Comparison of ENCODE assay signal across 8 cellular contexts in the genomic region with DNA sequence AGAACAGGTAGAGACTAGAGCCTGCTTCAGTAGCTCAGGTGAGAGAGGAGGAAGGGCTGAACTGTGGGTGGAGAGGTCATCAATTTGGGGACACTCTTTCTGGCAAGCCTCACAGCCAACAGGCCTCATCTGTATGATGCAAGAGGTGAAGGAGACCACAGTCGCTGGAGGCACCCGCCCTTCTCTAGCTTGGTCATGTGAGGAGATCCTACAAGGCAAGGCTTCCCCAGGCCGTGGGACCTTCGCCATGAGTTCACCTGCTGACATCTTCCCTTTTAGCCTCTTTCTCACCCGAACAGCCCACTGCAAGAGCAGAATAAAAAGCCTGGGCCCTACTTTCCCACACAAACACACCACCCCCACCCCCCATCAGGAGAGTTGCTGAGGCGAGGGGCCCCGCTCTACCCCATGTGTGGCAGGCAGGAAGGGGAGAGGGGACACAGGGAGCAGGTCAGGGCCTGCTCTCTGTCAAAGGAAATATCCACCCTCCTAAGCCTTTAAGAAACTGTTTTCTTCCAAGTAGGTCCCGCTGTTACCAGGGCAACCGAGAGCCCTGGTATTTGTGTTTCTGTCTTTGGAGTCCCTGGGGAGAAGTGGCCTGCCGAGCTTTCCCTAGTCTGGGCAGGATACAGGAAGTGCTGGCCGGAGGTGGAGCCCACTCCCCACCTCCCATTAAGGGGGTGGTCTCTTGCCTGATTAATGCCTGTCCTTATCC. TPM values are rescaled to one million over a fixed set of nuclear protein-coding genes. Genes with fewer than 3 reads are reported as not detected.
A peak's percentile ranks its signal among the peaks of the same experiment; 100 is the strongest.
DNase-seq lines count a peak whose midpoint lies in the region; ATAC-seq and TF ChIP-seq lines count a peak whose summit lies in the region.

No MANE protein-coding gene starts in this region.

- 45 to 67% methylated on average over 4 to 11 of the region's 11 CpGs for WGBS in tibial nerve, 2 donors

- H3K4me3 Mint-ChIP-seq in central memory CD8-positive, alpha-beta T cell, result peak overlapping the region; percentile 30

- TF ChIP-seq CTCF in Loucy (conservative IDR thresholded peaks at IDR 0.05; ENCODE audit: low read length), result no peak
- no peak for TF ChIP-seq CTCF in lower lobe of right lung (IDR thresholded peaks at IDR 0.05)
- TF ChIP-seq CTCF in tibial nerve (IDR thresholded peaks at IDR 0.05), result no peak

- H3K79me2 ChIP-seq in Loucy (ENCODE audit: insufficient read depth, low read length), result no peaks in the 10 kb centered on the region

- H4K20me1 ChIP-seq in Loucy (ENCODE audit: insufficient read depth, low read length, poor library complexity, severe bottlenecking), result no peaks in the 10 kb centered on the region

- TF ChIP-seq EP300 in tibial nerve (IDR thresholded peaks at IDR 0.05), result no peak

- TF ChIP-seq POLR2A in tibial nerve (IDR thresholded peaks at IDR 0.05), result no peak

- H3K9me2 ChIP-seq in Loucy (replicated peaks; ENCODE audit: low read depth, low read length), result no peaks in the 10 kb centered on the region

- DNase-seq in central memory CD8-positive, alpha-beta T cell (ENCODE audit: low spot score in 2 of 2), result no peak
- DNase-seq in lower lobe of right lung, result peak; percentile 68
- peak; percentile 17 to 20 for DNase-seq in tibial nerve (ENCODE audit: low spot score in 2 of 2)
- DNase-seq in GF-D8 (lab: John Stamatoyannopoulos, UW), result no peak

- H3K9ac ChIP-seq in Loucy (ENCODE audit: low read depth, low read length, poor library complexity, severe bottlenecking), result peak overlapping the region; percentile 12

- peak overlapping the region; percentile 79 for H3K27ac Mint-ChIP-seq in central memory CD8-positive, alpha-beta T cell (ENCODE audit: low read depth)

- H3K4me3 ChIP-seq in Loucy (ENCODE audit: low read length, poor library complexity, severe bottlenecking) (no peak overlapping the region), lower lobe of right lung (no peak overlapping the region), tibial nerve (no peak overlapping the region)

- H3K36me3 ChIP-seq in Loucy (ENCODE audit: insufficient read depth, low read length), result no peaks in the 10 kb centered on the region
- no peaks in the 10 kb centered on the region for H3K36me3 ChIP-seq in lower lobe of right lung
- no peaks in the 10 kb centered on the region for H3K36me3 ChIP-seq in tibial nerve

- no peaks in the 10 kb centered on the region for H3K27me3 Mint-ChIP-seq in central memory CD8-positive, alpha-beta T cell

- H3K36me3 Mint-ChIP-seq in central memory CD8-positive, alpha-beta T cell (ENCODE audit: insufficient read depth), result peaks cover 2% of the 10 kb centered on the region

- H3K4me1 ChIP-seq in Loucy (ENCODE audit: insufficient read depth, low read length, poor library complexity, severe bottlenecking), result peaks cover 69% of the 10 kb centered on the region
- H3K4me1 ChIP-seq in lower lobe of right lung, result peaks cover 58% of the 10 kb centered on the region
- peaks cover 0 to 64% (median 18%) of the 10 kb centered on the region in 4 donors for H3K4me1 ChIP-seq in tibial nerve

- H3K4me1 Mint-ChIP-seq in central memory CD8-positive, alpha-beta T cell, result peaks cover 53% of the 10 kb centered on the region

- H3K9me3 ChIP-seq in Loucy (ENCODE audit: insufficient read depth, low read depth, low read length) (no peaks in the 10 kb centered on the region), lower lobe of right lung (no peaks in the 10 kb centered on the region), tibial nerve (no peaks in the 10 kb centered on the region)

- peak overlapping the region; percentile 50 for H3K4me2 ChIP-seq in Loucy (ENCODE audit: low read depth, low read length, poor library complexity, severe bottlenecking)

- H3F3A ChIP-seq in Loucy (ENCODE audit: low read depth), result no peaks in the 10 kb centered on the region

- H3K27ac ChIP-seq in lower lobe of right lung (peak overlapping the region; percentile 62), tibial nerve (peak overlapping the region in 2 of 4 donors; percentile 74 to 77)

- intact Hi-C loops in lower lobe of right lung (cut with DNase I), result no loop called here

- no peaks in the 10 kb centered on the region for H3K9me3 Mint-ChIP-seq in central memory CD8-positive, alpha-beta T cell

- H2AFZ ChIP-seq in Loucy (ENCODE audit: low read length), result no peak overlapping the region

- no peak for ATAC-seq in central memory CD8-positive, alpha-beta T cell (replicated peaks; ENCODE audit: extremely low read depth, poor library complexity, severe bottlenecking)
- ATAC-seq in lower lobe of right lung, result peak; percentile 57 to 68
- ATAC-seq in GM19395 (IDR thresholded peaks at IDR 0.05; ENCODE audit: unreplicated experiment), result no peak
- no peak for ATAC-seq in HG03135 (IDR thresholded peaks at IDR 0.05; ENCODE audit: unreplicated experiment)
- no peak for ATAC-seq in HG03139 (IDR thresholded peaks at IDR 0.05; ENCODE audit: unreplicated experiment)

- H3K27me3 ChIP-seq in Loucy (ENCODE audit: insufficient read depth, low read length, poor library complexity, severe bottlenecking) (no peaks in the 10 kb centered on the region), lower lobe of right lung (ENCODE audit: low read depth) (no peaks in the 10 kb centered on the region), tibial nerve (peaks cover 0 to 24% of the 10 kb centered on the region in 2 donors)

RNA-seq across cellular contexts. Expression of a gene that starts 8.1 kb away (rescaled TPM):
- total RNA-seq in lower lobe of right lung (9.9 TPM), tibial nerve (10 to 100 TPM in 1 of 4 donors, 1 to 10 TPM in 3; 6.5 to 14.7 (median 7.8) TPM)

RNA-seq across cellular contexts. Expression of a gene that starts 57.9 kb away (rescaled TPM):
- total RNA-seq in lower lobe of right lung (9.8 TPM), tibial nerve (10 to 100 TPM in 2 of 4 donors, 1 to 10 TPM in 2; 5.7 to 12.5 (median 8.6) TPM)

Comparison
In these comparisons a context has a peak if more than half of its experiments do, and no peak if none do; other contexts are left out.
1. ATAC-seq: peak in lower lobe of right lung (2 of 2); none in central memory CD8-positive, alpha-beta T cell (single experiment), GM19395 (single experiment), HG03135 (single experiment) and HG03139 (single experiment).
2. DNase-seq: peak in lower lobe of right lung (single experiment) and tibial nerve (2 of 2); none in central memory CD8-positive, alpha-beta T cell (0 of 2) and GF-D8 (single experiment).